In the genomic region with DNA sequence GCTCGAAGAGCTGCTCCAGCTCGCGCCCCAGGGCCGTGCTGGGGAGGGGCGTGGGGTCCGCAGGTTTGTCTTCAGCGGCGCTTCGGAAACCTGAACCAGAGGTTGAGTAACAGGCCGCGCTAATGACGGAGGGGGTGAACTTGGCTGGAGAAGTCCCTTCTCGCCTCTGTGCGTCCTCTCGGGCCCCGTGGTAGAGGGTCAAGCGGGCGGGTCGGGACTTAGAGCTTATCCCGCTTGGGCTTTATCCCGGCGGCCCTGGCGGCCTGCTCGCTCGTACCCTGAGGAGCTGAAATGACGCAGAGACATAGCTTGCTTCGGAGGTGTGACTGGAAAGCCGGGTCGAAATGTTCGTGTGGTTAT, we compare ENCODE assay signal across 8 cellular contexts. TPM values are rescaled to one million over a fixed set of nuclear protein-coding genes. Genes with fewer than 3 reads are reported as not detected.
DNase-seq lines count a peak whose midpoint lies in the region; ATAC-seq lines count a peak whose summit lies in the region.

No MANE protein-coding gene starts in this region.

- H3K27ac ChIP-seq in right cardiac atrium (ENCODE audit: low read length): peak overlapping the region; percentile 87

- intact Hi-C loops in right cardiac atrium (cut with DNase I): loop anchor here in 2 of 4 donors (10.0 kb wide), 3 partner anchors 92 to 172 kb away; no protein-coding TSS in a partner anchor

- H3K9me3 ChIP-seq in right cardiac atrium (ENCODE audit: control insufficient read depth, low read length): no peaks in the 10 kb centered on the region

- H3K27me3 ChIP-seq in right cardiac atrium (ENCODE audit: control insufficient read depth, insufficient read depth): no peaks in the 10 kb centered on the region

- H3K4me3 Mint-ChIP-seq in activated naive CD8-positive, alpha-beta T cell treated with anti-CD3 and anti-CD28 coated beads for 36 hours: peak overlapping the region; percentile 86

- peak overlapping the region; percentile 97 for H3K27ac Mint-ChIP-seq in activated naive CD8-positive, alpha-beta T cell treated with anti-CD3 and anti-CD28 coated beads for 36 hours

- 1% methylated on average over 30 of the region's 30 CpGs for whole genome bisulfite sequencing in right cardiac atrium

- no peaks in the 10 kb centered on the region for H3K4me1 ChIP-seq in right cardiac atrium (ENCODE audit: control insufficient read depth, insufficient read depth, low read length)

- no peaks in the 10 kb centered on the region for H3K27me3 Mint-ChIP-seq in activated naive CD8-positive, alpha-beta T cell treated with anti-CD3 and anti-CD28 coated beads for 36 hours

- peaks cover 44% of the 10 kb centered on the region for H3K4me1 Mint-ChIP-seq in activated naive CD8-positive, alpha-beta T cell treated with anti-CD3 and anti-CD28 coated beads for 36 hours

- DNase-seq in DMS 273 (lab: John Stamatoyannopoulos, UW; ENCODE audit: unreplicated experiment) (peak; percentile 81), DMS 273 treated with DMSO at 0.1 percent for 48 hours (lab: John Stamatoyannopoulos, UW) (no peak), NCI-H2227 (lab: John Stamatoyannopoulos, UW; ENCODE audit: unreplicated experiment) (peak; percentile 80), right cardiac atrium (peak in 2 of 3 donors; percentile 64 to 80), renal cortical epithelial cell (ENCODE audit: low read depth) (peak; percentile 32)
- DNase-seq in activated naive CD8-positive, alpha-beta T cell treated with anti-CD3 and anti-CD28 coated beads for 36 hours: peak; percentile 37

- peaks cover 38% of the 10 kb centered on the region for H3K36me3 Mint-ChIP-seq in activated naive CD8-positive, alpha-beta T cell treated with anti-CD3 and anti-CD28 coated beads for 36 hours

- ATAC-seq in HG02571 (IDR thresholded peaks at IDR 0.05; ENCODE audit: unreplicated experiment): peak; percentile 22
- peak; percentile 48 to 62 for ATAC-seq in right cardiac atrium
- ATAC-seq in HG03571 (IDR thresholded peaks at IDR 0.05; ENCODE audit: unreplicated experiment): no peak

- peaks cover 3% of the 10 kb centered on the region for H3K9me3 Mint-ChIP-seq in activated naive CD8-positive, alpha-beta T cell treated with anti-CD3 and anti-CD28 coated beads for 36 hours

- H3K4me3 ChIP-seq in right cardiac atrium (ENCODE audit: low read length): peak overlapping the region; percentile 74

RNA-seq across cellular contexts. Expression of a gene that starts 0.5 kb away (rescaled TPM):
- total RNA-seq in activated naive CD8-positive, alpha-beta T cell treated with anti-CD3 and anti-CD28 coated beads for 36 hours: 10 to 100 TPM; 63.0 to 64.5 TPM
- total RNA-seq in right cardiac atrium: 10 to 100 TPM; 27.8 to 40.1 (median 34.5) TPM
- 18.8 TPM for polyA plus RNA-seq in right cardiac atrium
- 47.9 and 48.3 TPM in 2 replicates for total RNA-seq in renal cortical epithelial cell

RNA-seq across cellular contexts. Expression of a gene that starts 0.6 kb away (rescaled TPM):
- total RNA-seq in activated naive CD8-positive, alpha-beta T cell treated with anti-CD3 and anti-CD28 coated beads for 36 hours: 10 to 100 TPM; 51.9 to 58.1 TPM
- total RNA-seq in right cardiac atrium (10 to 100 TPM; 40.1 to 66.5 (median 48.1) TPM), renal cortical epithelial cell (33.5 and 47.6 TPM in 2 replicates)
- polyA plus RNA-seq in right cardiac atrium: 12.6 TPM
